Comparison of ENCODE assay signal across 15 cellular contexts in genomic region chr1:97334454-97334853, GRCh38.
A peak's percentile ranks its signal among the peaks of the same experiment; 100 is the strongest.
DNase-seq lines count a peak whose midpoint lies in the region; ATAC-seq, FAIRE-seq and TF ChIP-seq lines count a peak whose summit lies in the region.
"Had no signal": no experiment of that assay in that cellular context is flagged by ENCODE, and none has a peak within 500 bp of the region (broad histone marks: within the 10 kb centered on the region; RNA-seq: fewer than 3 reads in every experiment).

No MANE protein-coding gene starts in this region.

- H3K4me3 ChIP-seq in AG09309 (ENCODE audit: control insufficient read depth, low read depth, low read length) (no peak overlapping the region), brain microvascular endothelial cell (ENCODE audit: low read depth, low read length) (no peak overlapping the region)
- H3K4me3 ChIP-seq: esophagus muscularis mucosa, Peyer's patch, transverse colon had no signal

- FAIRE-seq in GM19239 (lab: Jason Lieb, UNC): no peak

- no peak overlapping the region for H3K27ac ChIP-seq in brain microvascular endothelial cell
- H3K27ac ChIP-seq: esophagus muscularis mucosa, Peyer's patch, transverse colon had no signal

- no peak for ATAC-seq in HG03565 (IDR thresholded peaks at IDR 0.05; ENCODE audit: unreplicated experiment)
- ATAC-seq in omental fat pad (ENCODE audit: low FRiP score): no peak

- DNase-seq in AG09309 (ENCODE audit: low read depth): peak; percentile 63
- DNase-seq in HS-5 (ENCODE audit: low read depth): peak; percentile 67
- DNase-seq in brain microvascular endothelial cell: peak; percentile 71
- peak; percentile 52 for DNase-seq in kidney tubule cell (ENCODE audit: low spot score)
- DNase-seq in NCI-H2081 treated with DMSO at 0.1 percent for 48 hours (lab: John Stamatoyannopoulos, UW): no peak
- no peak for DNase-seq in omental fat pad (ENCODE audit: low spot score)
- DNase-seq in GM19239 (ENCODE audit: insufficient read length, low spot score): no peak
- DNase-seq: C1 segment of cervical spinal cord, KBM-7, NCI-H526, Peyer's patch, T-helper 2 cell, transverse colon had no signal

- TF ChIP-seq CTCF in AG09309 (IDR thresholded peaks at IDR 0.05; ENCODE audit: control insufficient read depth, insufficient read depth, low read depth, low read length, missing control alignments): no peak
- TF ChIP-seq CTCF in brain microvascular endothelial cell (IDR thresholded peaks at IDR 0.05; ENCODE audit: low read depth, low read length, missing control alignments): no peak
- TF ChIP-seq CTCF in omental fat pad (IDR thresholded peaks at IDR 0.05): no peak

- H3K36me3 ChIP-seq in brain microvascular endothelial cell (replicated peaks): no peaks in the 10 kb centered on the region
- H3K36me3 ChIP-seq: esophagus muscularis mucosa, Peyer's patch, transverse colon had no signal

- in situ Hi-C loops in brain microvascular endothelial cell (cut with HindIII; ENCODE audit: low pct_ligation_motif_present, low sequenced_read_pairs): no loop called here

- H3K27me3 ChIP-seq in brain microvascular endothelial cell (replicated peaks): no peaks in the 10 kb centered on the region
- H3K27me3 ChIP-seq: esophagus muscularis mucosa, Peyer's patch, transverse colon had no signal

Comparison
In these comparisons a context has a peak if more than half of its experiments do, and no peak if none do; other contexts are left out.
1. DNase-seq: peak in AG09309 (single experiment), HS-5 (single experiment), brain microvascular endothelial cell (single experiment) and kidney tubule cell (single experiment); none in NCI-H2081 treated with DMSO at 0.1 percent for 48 hours (single experiment), omental fat pad (single experiment) and GM19239 (single experiment).